In genomic region chr10:92664322-92664721, GRCh38 we compare ENCODE assay signal across 21 cellular contexts. TPM values are rescaled to one million over a fixed set of nuclear protein-coding genes. Genes with fewer than 3 reads are reported as not detected.
DNase-seq lines count a peak whose midpoint lies in the region; ATAC-seq, FAIRE-seq and TF ChIP-seq lines count a peak whose summit lies in the region.
"Had no signal": no experiment of that assay in that cellular context is flagged by ENCODE, and none has a peak within 500 bp of the region (broad histone marks: within the 10 kb centered on the region; RNA-seq: fewer than 3 reads in every experiment).

No MANE protein-coding gene starts in this region.

- H3K4me2 ChIP-seq in HepG2 (ENCODE audit: low read depth, low read length) = no peak overlapping the region
- H3K4me2 ChIP-seq in IMR-90 (ENCODE audit: low read depth, low read length) = no peak overlapping the region
- no peak overlapping the region for H3K4me2 ChIP-seq in K562 (ENCODE audit: insufficient read depth, low read length)

- H2AFZ ChIP-seq in HepG2 (ENCODE audit: low read length) (no peak overlapping the region), IMR-90 (replicated peaks; ENCODE audit: low read length, poor library complexity) (no peak overlapping the region), K562 (ENCODE audit: low read depth, low read length) (no peak overlapping the region)

- FAIRE-seq in HepG2 (lab: Jason Lieb, UNC) (no peak), K562 (lab: Jason Lieb, UNC) (no peak)
- FAIRE-seq: D721Med, G401.6, GM12891, GM19239 had no signal

- no peak for DNase-seq in HepG2 (ENCODE audit: low spot score)
- no peak for DNase-seq in right lobe of liver
- DNase-seq in IMR-90 = no peak
- DNase-seq in K562 (ENCODE audit: extremely low read depth in 1 of 4, low spot score in 3 of 4) = no peak
- DNase-seq in NCI-H1105 (lab: John Stamatoyannopoulos, UW) = no peak
- DNase-seq in esophagus squamous epithelium (lab: John Stamatoyannopoulos, UW) = no peak
- DNase-seq: ACHN; BE2C; Caco-2; Calu3; CD4-positive, alpha-beta T cell; CD8-positive, alpha-beta T cell; DMS79 treated with DMSO at 0.1 percent for 48 hours; GF-D8 had no signal

- H3K9me3 ChIP-seq in HepG2 (ENCODE audit: low read length) = peaks cover 15% of the 10 kb centered on the region
- H3K9me3 ChIP-seq in right lobe of liver = peaks cover 0 to 2% (median 0%) of the 10 kb centered on the region in 4 donors
- peaks cover 4% of the 10 kb centered on the region; the same call in 1 of the 2 replicates for H3K9me3 ChIP-seq in IMR-90 (ENCODE audit: control insufficient read depth, insufficient read depth, low read length)
- H3K9me3 ChIP-seq in K562 (replicated peaks; ENCODE audit: control insufficient read depth, insufficient read depth, low read depth, low read length) = no peaks in the 10 kb centered on the region
- H3K9me3 ChIP-seq in esophagus squamous epithelium = peaks cover 0 to 6% (median 0%) of the 10 kb centered on the region in 3 donors
- H3K9me3 ChIP-seq: BE2C had no signal

- BruUV-seq in HepG2 (replicated peaks; lab: Mats Ljungman, UMichigan) (no TSS peak), IMR-90 (replicated peaks; lab: Mats Ljungman, UMichigan) (no TSS peak), K562 (replicated peaks; lab: Mats Ljungman, UMichigan) (no TSS peak)

- dilution Hi-C loops in IMR-90 (cut with HindIII; ENCODE audit: low sequenced_read_pairs, unreplicated experiment) = no loop called here

- H3K27me3 ChIP-seq in HepG2 (ENCODE audit: control insufficient read depth in 1 of 2, insufficient read depth in 2 of 2, low read length in 2 of 2) (no peaks in the 10 kb centered on the region), right lobe of liver (no peaks in the 10 kb centered on the region), IMR-90 (ENCODE audit: control insufficient read depth, insufficient read depth, low read length) (no peaks in the 10 kb centered on the region), K562 (ENCODE audit: control insufficient read depth in 2 of 2, insufficient read depth in 2 of 2, low read length in 2 of 2) (no peaks in the 10 kb centered on the region), esophagus squamous epithelium (no peaks in the 10 kb centered on the region)
- H3K27me3 ChIP-seq: BE2C; BLaER1 treated with 17β-estradiol and CSF1 and Interleukin-3, amounts not matched to agents 10 nM and 100 nM had no signal

- H3K79me2 ChIP-seq in HepG2 (ENCODE audit: insufficient read depth, low read length) (no peaks in the 10 kb centered on the region), K562 (ENCODE audit: control insufficient read depth, insufficient read depth, low read length) (no peaks in the 10 kb centered on the region)

- TF ChIP-seq POLR2A in HepG2 (IDR thresholded peaks at IDR 0.05; ENCODE audit: insufficient read depth in 1 of 2, low read depth in 2 of 2, low read length in 2 of 2) (no peak), right lobe of liver (IDR thresholded peaks at IDR 0.05) (no peak), IMR-90 (IDR thresholded peaks at IDR 0.05; ENCODE audit: low read depth, low read length) (no peak), K562 (conservative IDR thresholded peaks at IDR 0.05) (no peak), esophagus squamous epithelium (IDR thresholded peaks at IDR 0.05) (no peak)

- H3K56ac ChIP-seq in IMR-90 (ENCODE audit: extremely low read depth, insufficient read depth, low read length) = no peak overlapping the region

- H2AK5ac ChIP-seq in IMR-90 (ENCODE audit: low read depth, low read length) = no peak overlapping the region

- H3K27ac ChIP-seq in HepG2 (ENCODE audit: extremely low read length, insufficient read depth, low read length) (no peak overlapping the region), right lobe of liver (no peak overlapping the region), IMR-90 (ENCODE audit: insufficient read depth, low read length) (no peak overlapping the region), K562 (ENCODE audit: extremely low read depth, low read depth, low read length) (no peak overlapping the region), esophagus squamous epithelium (no peak overlapping the region)
- H3K27ac ChIP-seq: 22Rv1; BLaER1 treated with 17β-estradiol and CSF1 and Interleukin-3, amounts not matched to agents 10 nM and 100 nM had no signal

- no peak overlapping the region for H2BK20ac ChIP-seq in IMR-90 (ENCODE audit: low read depth, low read length)

- H3K4me1 ChIP-seq in HepG2 (ENCODE audit: insufficient read depth, low read length) (0 out of 2 replicates have a peak, but pooled peaks cover 5% of the 10 kb centered on the region), right lobe of liver (no peaks in the 10 kb centered on the region), IMR-90 (ENCODE audit: control insufficient read depth, insufficient read depth, low read length) (no peaks in the 10 kb centered on the region), K562 (replicated peaks in 1 of 2; ENCODE audit: control insufficient read depth in 2 of 2, insufficient read depth in 2 of 2, low read length in 2 of 2) (no peaks in the 10 kb centered on the region), esophagus squamous epithelium (no peaks in the 10 kb centered on the region)
- H3K4me1 ChIP-seq: BE2C, Caco-2 had no signal

- no peak overlapping the region for H2AK9ac ChIP-seq in IMR-90 (replicated peaks; ENCODE audit: low read depth, low read length, poor library complexity)

- TF ChIP-seq RAD21 in HepG2 (CRISPR knock-in tag; IDR thresholded peaks at IDR 0.05) = no peak
- TF ChIP-seq RAD21 in IMR-90 (IDR thresholded peaks at IDR 0.05; ENCODE audit: low read length) = no peak
- TF ChIP-seq RAD21 in K562 (CRISPR knock-in tag; conservative IDR thresholded peaks at IDR 0.05 in 1 of 2, IDR thresholded peaks at IDR 0.05 in 1 of 2) = no peak

- H4K20me1 ChIP-seq in HepG2 (ENCODE audit: insufficient read depth, low read length) = no peaks in the 10 kb centered on the region
- H4K20me1 ChIP-seq in IMR-90 (ENCODE audit: insufficient read depth, low read length) = no peaks in the 10 kb centered on the region
- H4K20me1 ChIP-seq in K562 (replicated peaks; ENCODE audit: control insufficient read depth, insufficient read depth, low read length) = no peaks in the 10 kb centered on the region
- H4K20me1 ChIP-seq: BLaER1 treated with 17β-estradiol and CSF1 and Interleukin-3, amounts not matched to agents 10 nM and 100 nM had no signal

- H3K4me3 ChIP-seq in HepG2 (replicated peaks in 1 of 3; ENCODE audit: insufficient read depth in 1 of 3, low read depth in 2 of 3, low read length in 3 of 3) (no peak overlapping the region), right lobe of liver (no peak overlapping the region), IMR-90 (ENCODE audit: insufficient read depth, low read depth, low read length) (no peak overlapping the region), K562 (no peak overlapping the region), esophagus squamous epithelium (no peak overlapping the region)
- H3K4me3 ChIP-seq: BLaER1 treated with 17β-estradiol and CSF1 and Interleukin-3, amounts not matched to agents 10 nM and 100 nM had no signal

- no peaks in the 10 kb centered on the region for H3K79me1 ChIP-seq in IMR-90 (ENCODE audit: low read depth in 1 of 2, low read length in 2 of 2)

- no peak overlapping the region for H4K8ac ChIP-seq in IMR-90 (ENCODE audit: low read depth in 2 of 2, low read length in 2 of 2)

- H3K18ac ChIP-seq in IMR-90 (ENCODE audit: low read depth, low read length) = no peak overlapping the region

- H3K9me1 ChIP-seq in IMR-90 (ENCODE audit: insufficient read depth, low read length) (no peaks in the 10 kb centered on the region), K562 (ENCODE audit: control insufficient read depth, insufficient read depth, low read length) (no peaks in the 10 kb centered on the region)

- H3K14ac ChIP-seq in IMR-90 (replicated peaks; ENCODE audit: low read depth, low read length) = no peak overlapping the region

- TF ChIP-seq EP300 in HepG2 (IDR thresholded peaks at IDR 0.05; ENCODE audit: low read depth in 2 of 2, low read length in 2 of 2) (no peak), HepG2 (CRISPR knock-in tag; IDR thresholded peaks at IDR 0.05; ENCODE audit: borderline replicate concordance) (no peak), K562 (IDR thresholded peaks at IDR 0.05; ENCODE audit: low read length) (no peak)

- no peaks in the 10 kb centered on the region for H3K36me3 ChIP-seq in HepG2 (replicated peaks in 1 of 2; ENCODE audit: control insufficient read depth in 1 of 2, insufficient read depth in 2 of 2, low read length in 2 of 2)
- H3K36me3 ChIP-seq in right lobe of liver = no peaks in the 10 kb centered on the region
- no peaks in the 10 kb centered on the region for H3K36me3 ChIP-seq in IMR-90 (ENCODE audit: control insufficient read depth, insufficient read depth, low read length)
- H3K36me3 ChIP-seq in K562 (ENCODE audit: control insufficient read depth, insufficient read depth, low read length) = no peaks in the 10 kb centered on the region
- no peaks in the 10 kb centered on the region for H3K36me3 ChIP-seq in esophagus squamous epithelium
- H3K36me3 ChIP-seq: BE2C had no signal

- in situ Hi-C loops in HepG2 (cut with HindIII; ENCODE audit: extremely low pct_ligation_motif_present, low pct_unique_long_range_greater_than_20kb) (no loop called here), IMR-90 (cut with MboI; ENCODE audit: low sequenced_read_pairs) (no loop called here), K562 (cut with MboI) (no loop called here)

- no peak for TF ChIP-seq CTCF in HepG2 (CRISPR knock-in tag; IDR thresholded peaks at IDR 0.05)
- no peak for TF ChIP-seq CTCF in right lobe of liver (IDR thresholded peaks at IDR 0.05)
- TF ChIP-seq CTCF in IMR-90 (conservative IDR thresholded peaks at IDR 0.05; ENCODE audit: low read depth, low read length) = no peak
- TF ChIP-seq CTCF in K562 (IDR thresholded peaks at IDR 0.05 in 2 of 3, conservative IDR thresholded peaks at IDR 0.05 in 1 of 3; ENCODE audit: insufficient read depth in 2 of 3, low read depth in 1 of 3, low read length in 3 of 3) = no peak
- no peak for TF ChIP-seq CTCF in esophagus squamous epithelium (IDR thresholded peaks at IDR 0.05)

- CTCF ChIA-PET in HepG2 (lab: Yijun Ruan, JAX; ENCODE audit: low intra/inter-chr PET ratio, low total read pairs) (no interaction called here), IMR-90 (lab: Yijun Ruan, JAX) (no interaction called here), K562 (lab: Yijun Ruan, JAX; ENCODE audit: low intra/inter-chr PET ratio) (no interaction called here)

- H4K91ac ChIP-seq in IMR-90 (ENCODE audit: insufficient read depth, low read depth, low read length) = no peak overlapping the region

- H2BK120ac ChIP-seq in IMR-90 (ENCODE audit: low read depth, low read length) = no peak overlapping the region

- intact Hi-C loops in HepG2 (cut with micrococcal nuclease; ENCODE audit: unreplicated experiment) = no loop called here
- intact Hi-C loops in right lobe of liver (cut with DNase I) = no loop called here
- intact Hi-C loops in IMR-90 (cut with micrococcal nuclease) = no loop called here
- intact Hi-C loops in K562 (cut with micrococcal nuclease) = no loop called here
- intact Hi-C loops in esophagus squamous epithelium (cut with DNase I) = no loop called here

- no peak overlapping the region for H3K4ac ChIP-seq in IMR-90 (ENCODE audit: low read depth, low read length)

- ATAC-seq in HepG2 (no peak), right lobe of liver (no peak), IMR-90 (ENCODE audit: low read depth) (no peak), K562 (no peak)
- ATAC-seq: CD8-positive, alpha-beta T cell had no signal

- H4K5ac ChIP-seq in IMR-90 (ENCODE audit: low read depth, low read length) = no peak overlapping the region

- no peak overlapping the region for H2BK5ac ChIP-seq in IMR-90 (ENCODE audit: low read depth, low read length, poor library complexity, severe bottlenecking)

- no peak overlapping the region for H3K23ac ChIP-seq in IMR-90 (ENCODE audit: low read depth, low read length)

- POLR2A ChIA-PET in HepG2 (lab: Yijun Ruan, JAX) = no interaction called here
- POLR2A ChIA-PET in IMR-90 (lab: Charles Lee; ENCODE audit: unreplicated experiment) = interaction anchor here (0.6 kb wide), 1 partner anchor 184 kb away, joined by 3 read pairs; the partner anchor contains the start of gene EXOC6
- POLR2A ChIA-PET in K562 (lab: Yijun Ruan, JAX) = no interaction called here

- no peak overlapping the region for H2BK15ac ChIP-seq in IMR-90 (ENCODE audit: low read depth, low read length)

- H3K9ac ChIP-seq in HepG2 (ENCODE audit: insufficient read depth, low read depth, low read length) = no peak overlapping the region
- H3K9ac ChIP-seq in IMR-90 (ENCODE audit: low read depth, low read length) = no peak overlapping the region
- H3K9ac ChIP-seq in K562 (ENCODE audit: insufficient read depth in 1 of 2, low read depth in 2 of 2, low read length in 2 of 2) = no peak overlapping the region
- H3K9ac ChIP-seq: BLaER1 treated with 17β-estradiol and CSF1 and Interleukin-3, amounts not matched to agents 10 nM and 100 nM had no signal

RNA-seq across cellular contexts. Expression of gene HHEX, which starts 25.4 kb away (rescaled TPM):
- total RNA-seq in HepG2 (2016; rRNA removed; fragmentation: Illumina TruSeq; extraction: Trizol) (46.3 and 48.7 TPM in 2 replicates), right lobe of liver (10 to 100 TPM; 26.8 to 73.2 (median 42.0) TPM), IMR-90 (2012; rRNA removed) (2.3 and 4.4 TPM in 2 replicates), K562 (2014; rRNA removed) (68.0 and 69.2 TPM in 2 replicates), K562 (2014; rRNA removed; fragmentation: Illumina TruSeq; extraction: Trizol) (95.8 and 110 TPM in 2 replicates), K562 (2015; rRNA removed; fragmentation: Illumina TruSeq; extraction: Trizol) (79.8 and 80.2 TPM in 2 replicates), K562 (2021) (108 and 120 TPM in 2 replicates), esophagus squamous epithelium (1 to 10 TPM in 3 of 4 donors, not detected in 1; 1.6 to 4.2 (median 3.2) TPM)
- total RNA-seq in HepG2 (2016; cell fraction: cytosol; rRNA removed; fragmentation: Illumina TruSeq; extraction: Trizol; ENCODE audit: low read depth) = 25.9 and 29.2 TPM in 2 replicates
- 43.9 and 48.8 TPM in 2 replicates for total RNA-seq in HepG2 (2016; cell fraction: insoluble cytoplasmic fraction; rRNA removed; fragmentation: Illumina TruSeq; extraction: Trizol)
- 62.2 and 63.1 TPM in 2 replicates for total RNA-seq in HepG2 (2016; cell fraction: membrane; rRNA removed; fragmentation: Illumina TruSeq; extraction: Trizol)
- total RNA-seq in HepG2 (2016; cell fraction: nucleus; rRNA removed; fragmentation: Illumina TruSeq; extraction: Trizol) = 52.5 and 57.6 TPM in 2 replicates
- polyA plus RNA-seq in HepG2 (2011; rRNA removed) (41.6 and 44.5 TPM in 2 replicates), IMR-90 (2012; rRNA removed) (6.2 and 7.7 TPM in 2 replicates), K562 (2011; rRNA removed) (67.9 and 78.2 TPM in 2 replicates), K562 (2014; fragmentation: Illumina TruSeq; extraction: Trizol) (97.5 and 133 TPM in 2 replicates), K562 (2014; fragmentation: Nextera tagmentation; extraction: Ambion mirVana) (10 to 100 TPM; 37.2 to 51.4 TPM), K562 (2014; rRNA removed) (101 and 110 TPM in 2 replicates)
- polyA plus RNA-seq in HepG2 (2011; cell fraction: cytosol; rRNA removed) = 18.5 and 21.6 TPM in 2 replicates
- 79.7 and 115 TPM in 2 replicates for polyA plus RNA-seq in HepG2 (2011; cell fraction: nucleus; rRNA removed)
- polyA plus RNA-seq in HepG2 (2012) = 63.0 and 87.7 TPM in 2 replicates
- 19.2 and 21.5 TPM in 2 replicates for polyA plus RNA-seq in HepG2 (2016; cell fraction: cytosol; fragmentation: Illumina TruSeq; extraction: Trizol; ENCODE audit: low read depth)
- polyA plus RNA-seq in HepG2 (2016; cell fraction: insoluble cytoplasmic fraction; fragmentation: Illumina TruSeq; extraction: Trizol; ENCODE audit: low read depth) = 83.5 and 84.6 TPM in 2 replicates
- polyA plus RNA-seq in HepG2 (2016; cell fraction: membrane; fragmentation: Illumina TruSeq; extraction: Trizol; ENCODE audit: low read depth) = 48.1 and 50.7 TPM in 2 replicates
- 143 and 147 TPM in 2 replicates for polyA plus RNA-seq in HepG2 (2016; cell fraction: nucleus; fragmentation: Illumina TruSeq; extraction: Trizol; ENCODE audit: insufficient read depth, low read depth)
- 4.9 and 26.4 TPM in 2 replicates for polyA minus RNA-seq in HepG2 (2011; rRNA and poly(A)+ RNA removed; ENCODE audit: low replicate concordance)
- polyA minus RNA-seq in HepG2 (2011; cell fraction: cytosol; rRNA and poly(A)+ RNA removed) = 27.9 and 32.2 TPM in 2 replicates
- 37.4 and 50.1 TPM in 2 replicates for polyA minus RNA-seq in HepG2 (2011; cell fraction: nucleus; rRNA and poly(A)+ RNA removed)
- 4.1 and 7.1 TPM in 2 replicates for polyA plus RNA-seq in IMR-90 (2012; cell fraction: cytosol; rRNA removed)
- polyA plus RNA-seq in IMR-90 (2012; cell fraction: nucleus; rRNA removed; ENCODE audit: low replicate concordance) = 10.6 and 10.9 TPM in 2 replicates
- total RNA-seq in K562 (2011; cell fraction: chromatin; rRNA removed; ENCODE audit: low replicate concordance) = 105 and 158 TPM in 2 replicates
- 77.9 and 81.1 TPM in 2 replicates for total RNA-seq in K562 (2011; cell fraction: nucleolus; rRNA removed)
- total RNA-seq in K562 (2011; cell fraction: nucleoplasm; rRNA removed) = 120 and 153 TPM in 2 replicates
- 34.7 and 42.9 TPM in 2 replicates for polyA plus RNA-seq in K562 (2011; cell fraction: cytosol; rRNA removed)
- 202 and 206 TPM in 2 replicates for polyA plus RNA-seq in K562 (2011; cell fraction: nucleus; rRNA removed)
- polyA plus RNA-seq in K562 (2012) = 97.4 and 134 TPM in 2 replicates
- 72.5 and 80.9 TPM in 2 replicates for polyA minus RNA-seq in K562 (2011; rRNA and poly(A)+ RNA removed)
- 27.8 and 36.2 TPM in 2 replicates for polyA minus RNA-seq in K562 (2011; cell fraction: cytosol; rRNA and poly(A)+ RNA removed)
- polyA minus RNA-seq in K562 (2011; cell fraction: nucleus; rRNA and poly(A)+ RNA removed) = 116 and 143 TPM in 2 replicates
- total RNA-seq: A172 had no signal

Comparison
In these comparisons a context has a peak if more than half of its experiments do, and no peak if none do; other contexts are left out.
1. Of the 241 proteins assayed by ChIP-seq in both HepG2 and K562: peak only in HepG2: none; only in K562: MAFG; in both: MAFF and MAFK; in neither: 238.